Comparison of ENCODE assay signal across 14 cellular contexts in genomic region chr7:121062684-121063279, GRCh38.
"Had no signal": no experiment of that assay in that cellular context is flagged by ENCODE, and none has a peak within 500 bp of the region (broad histone marks: within the 10 kb centered on the region; RNA-seq: fewer than 3 reads in every experiment).

No MANE protein-coding gene starts in this region.

- H3K4me1 ChIP-seq: breast epithelium, pancreas had no signal

- H3K4me3 ChIP-seq: breast epithelium, mucosa of descending colon, pancreas, sigmoid colon had no signal

- H3K27ac ChIP-seq: breast epithelium, pancreas, sigmoid colon had no signal

- H3K9me3 ChIP-seq: breast epithelium, mucosa of descending colon, pancreas, sigmoid colon had no signal

- ATAC-seq: activated T-cell treated with anti-CD3 and anti-CD28 coated beads, Interleukin-2, amount 50 U/mL, for 72 hours; esophagus mucosa; mucosa of descending colon; pancreas; stimulated activated memory B cell treated with anti-CD40 and anti-IgM and Interleukin-4, amounts not matched to agents 10 μg/mL and 1 μg/mL and 100 μg/mL, for 72 hours had no signal

- H3K27me3 ChIP-seq: breast epithelium, pancreas, sigmoid colon had no signal

- H3K36me3 ChIP-seq: breast epithelium, pancreas had no signal

- DNase-seq: activated CD4-positive, alpha-beta T cell treated with anti-CD3 and anti-CD28 coated beads, Interleukin-2, amount 50 U/mL, for 4 hours; activated effector memory CD4-positive, alpha-beta T cell treated with anti-CD3 and anti-CD28 coated beads, Interleukin-2, amount 50 U/mL, for 16 hours; activated T-cell treated with anti-CD3 and anti-CD28 coated beads, Interleukin-2, amount 50 U/mL, for 72 hours; cerebellar nuclear complex; effector CD8-positive, alpha-beta T cell; mesenchymal stem cell; mucosa of descending colon; naive B cell; pancreas; sigmoid colon; stimulated activated CD4-positive, alpha-beta T cell treated with anti-CD3 and anti-CD28 coated beads, Interleukin-4, amount 100 ng/mL, for 4 hours had no signal
